8 cellular contexts compared by ENCODE assay signal in genomic region chr11:117907276-117908110, GRCh38. TPM values are rescaled to one million over a fixed set of nuclear protein-coding genes. Genes with fewer than 3 reads are reported as not detected.
DNase-seq lines count a peak whose midpoint lies in the region; FAIRE-seq and TF ChIP-seq lines count a peak whose summit lies in the region.

No MANE protein-coding gene starts in this region.

- no CpG with 5 or more reads among the region's 24 CpGs for WGBS in H9 (ENCODE audit: extremely low coverage, insufficient read length, low lambda C conversion rate)
- WGBS in liver = 36% methylated on average over 24 of the region's 24 CpGs

- H3K4me3 Mint-ChIP-seq in H9 = peak overlapping the region; percentile 38 to 57
- peak overlapping the region; percentile 72 for H3K4me3 Mint-ChIP-seq in activated CD4-positive, alpha-beta T cell treated with anti-CD3 and anti-CD28 coated beads, Interleukin-2, amount 10 ng/mL, durations not matched to agents 24 days and 14 days

- no peak overlapping the region for H3K4ac ChIP-seq in H9 (ENCODE audit: low read depth, low read length)

- H2AFZ ChIP-seq in H9 (ENCODE audit: low read length) = no peak overlapping the region

- DNase-seq in AG10803 (ENCODE audit: low read depth) (peak; percentile 69), H9 (peak; percentile 95), NCI-H510A (lab: John Stamatoyannopoulos, UW) (peak; percentile 62), dermis microvascular lymphatic vessel endothelial cell (ENCODE audit: low read depth in 2 of 2) (peak; percentile 76 to 89), D721Med (ENCODE audit: insufficient read length, low spot score) (no peak)
- DNase-seq in activated CD4-positive, alpha-beta T cell treated with anti-CD3 and anti-CD28 coated beads, Interleukin-2, amount 10 ng/mL, durations not matched to agents 24 days and 14 days = peak; percentile 92
- DNase-seq in stimulated activated CD4-positive, alpha-beta T cell treated with anti-CD3 and anti-CD28 coated beads, Interleukin-4, amount 100 ng/mL, for 48 hours (ENCODE audit: low read depth in 2 of 2) = peak; percentile 56 to 77

- no peaks in the 10 kb centered on the region for H3K9me3 Mint-ChIP-seq in H9
- no peaks in the 10 kb centered on the region for H3K9me3 Mint-ChIP-seq in activated CD4-positive, alpha-beta T cell treated with anti-CD3 and anti-CD28 coated beads, Interleukin-2, amount 10 ng/mL, durations not matched to agents 24 days and 14 days

- no peaks in the 10 kb centered on the region for H3K9me3 ChIP-seq in H9 (ENCODE audit: control insufficient read depth, low read depth, low read length)
- no peaks in the 10 kb centered on the region for H3K9me3 ChIP-seq in liver (ENCODE audit: control insufficient read depth in 4 of 4, low read length in 3 of 4)

- intact Hi-C loops in activated CD4-positive, alpha-beta T cell treated with anti-CD3 and anti-CD28 coated beads, Interleukin-2, amount 10 ng/mL, durations not matched to agents 24 days and 14 days (cut with micrococcal nuclease) = loop anchor here (1.0 to 5.0 kb wide), 2 partner anchors 40 to 95 kb away; no protein-coding TSS in a partner anchor

- no peak for TF ChIP-seq RAD21 in liver (IDR thresholded peaks at IDR 0.05)

- no peak for FAIRE-seq in D721Med (lab: Jason Lieb, UNC)

- H2AK5ac ChIP-seq in H9 (ENCODE audit: insufficient read length, low read length) = no peak overlapping the region

- peaks cover 9 to 16% of the 10 kb centered on the region in 2 experiments for H3K4me1 Mint-ChIP-seq in H9
- H3K4me1 Mint-ChIP-seq in activated CD4-positive, alpha-beta T cell treated with anti-CD3 and anti-CD28 coated beads, Interleukin-2, amount 10 ng/mL, durations not matched to agents 24 days and 14 days = peaks cover 18% of the 10 kb centered on the region

- peak overlapping the region in 1 of 3 experiments; percentile 59; a peak in 3 of 7 replicates for H3K27ac Mint-ChIP-seq in H9
- peak overlapping the region; percentile 90 for H3K27ac Mint-ChIP-seq in activated CD4-positive, alpha-beta T cell treated with anti-CD3 and anti-CD28 coated beads, Interleukin-2, amount 10 ng/mL, durations not matched to agents 24 days and 14 days

- peak overlapping the region; percentile 7 for H3K4me2 ChIP-seq in H9 (ENCODE audit: insufficient read depth, insufficient read length, low read length)

- no peaks in the 10 kb centered on the region for H3K23me2 ChIP-seq in H9 (ENCODE audit: insufficient read length, low read depth, low read length, poor library complexity, severe bottlenecking)

- no peak overlapping the region for H2BK15ac ChIP-seq in H9 (ENCODE audit: low read depth, low read length)

- H3K18ac ChIP-seq in H9 (ENCODE audit: insufficient read length, low read depth, low read length) = no peak overlapping the region

- H3K36me3 Mint-ChIP-seq in H9 (ENCODE audit: insufficient read depth in 1 of 3, low read depth in 3 of 3) = no peaks in the 10 kb centered on the region; a peak in 1 of 7 replicates
- H3K36me3 Mint-ChIP-seq in activated CD4-positive, alpha-beta T cell treated with anti-CD3 and anti-CD28 coated beads, Interleukin-2, amount 10 ng/mL, durations not matched to agents 24 days and 14 days (ENCODE audit: low read depth) = no peaks in the 10 kb centered on the region

- no peaks in the 10 kb centered on the region for H3K4me1 ChIP-seq in H9 (ENCODE audit: insufficient read depth, low read length)
- no peaks in the 10 kb centered on the region for H3K4me1 ChIP-seq in liver (ENCODE audit: control insufficient read depth in 4 of 4, insufficient read depth in 4 of 4, low read length in 3 of 4)

- no peaks in the 10 kb centered on the region for H3K36me3 ChIP-seq in liver (ENCODE audit: control insufficient read depth in 4 of 4, insufficient read depth in 3 of 4, low read depth in 1 of 4, low read length in 3 of 4)

- H3K9ac ChIP-seq in H9 (ENCODE audit: extremely low read depth, insufficient read length, low read length) = no peak overlapping the region
- H3K9ac ChIP-seq in liver (ENCODE audit: low read depth in 1 of 2, low read length in 2 of 2) = no peak overlapping the region

- H4K20me1 ChIP-seq in H9 (ENCODE audit: control insufficient read depth, insufficient read depth, insufficient read length) = no peaks in the 10 kb centered on the region

- H3K27me3 Mint-ChIP-seq in H9 (ENCODE audit: low read depth) = peaks cover 6% of the 10 kb centered on the region
- no peaks in the 10 kb centered on the region for H3K27me3 Mint-ChIP-seq in activated CD4-positive, alpha-beta T cell treated with anti-CD3 and anti-CD28 coated beads, Interleukin-2, amount 10 ng/mL, durations not matched to agents 24 days and 14 days

- H3T11ph ChIP-seq in H9 (ENCODE audit: low read length) = no peak overlapping the region

- H3K27me3 ChIP-seq in H9 (ENCODE audit: insufficient read depth, low read length) = no peaks in the 10 kb centered on the region
- peaks cover 0 to 2% (median 0%) of the 10 kb centered on the region in 4 donors for H3K27me3 ChIP-seq in liver (ENCODE audit: control insufficient read depth in 4 of 4, insufficient read depth in 4 of 4, low read length in 3 of 4)

- no peak overlapping the region for H3K56ac ChIP-seq in H9 (ENCODE audit: insufficient read length, low read depth, low read length)

- no peak overlapping the region for H4K8ac ChIP-seq in H9 (replicated peaks; ENCODE audit: insufficient read length, low read depth, low read length)

- no peak overlapping the region for H3K23ac ChIP-seq in H9 (ENCODE audit: insufficient read length, low read depth, low read length)

- no peak overlapping the region for H4K5ac ChIP-seq in H9 (ENCODE audit: insufficient read length, low read depth, low read length)

- no peak overlapping the region for H3K14ac ChIP-seq in H9 (ENCODE audit: insufficient read depth, low read length)

- no peaks in the 10 kb centered on the region for H3K79me2 ChIP-seq in H9 (ENCODE audit: insufficient read depth, low read length)

- no peak overlapping the region for H4K91ac ChIP-seq in H9 (ENCODE audit: insufficient read length, low read depth, low read length)

- no peak overlapping the region for H2BK12ac ChIP-seq in H9 (ENCODE audit: insufficient read length, low read depth, low read length)

- no peak overlapping the region for H2BK5ac ChIP-seq in H9 (ENCODE audit: insufficient read length, low read length)

- no peak overlapping the region for H2BK20ac ChIP-seq in H9 (ENCODE audit: low read depth, low read length, poor library complexity, severe bottlenecking)

- TF ChIP-seq CTCF in AG10803 (conservative IDR thresholded peaks at IDR 0.05; ENCODE audit: low read length) = no peak
- no peak for TF ChIP-seq CTCF in H9 (conservative IDR thresholded peaks at IDR 0.05)
- no peak for TF ChIP-seq CTCF in liver (IDR thresholded peaks at IDR 0.05; ENCODE audit: low read depth, low read length, missing input control)
- no peak for TF ChIP-seq CTCF in D721Med (IDR thresholded peaks at IDR 0.05; ENCODE audit: insufficient read depth, missing control alignments)

- H2BK120ac ChIP-seq in H9 (ENCODE audit: low read depth, low read length, poor library complexity, severe bottlenecking) = no peak overlapping the region

- H3K27ac ChIP-seq in H9 (ENCODE audit: insufficient read length, low read depth, low read length) (no peak overlapping the region), liver (ENCODE audit: low read depth in 1 of 2, low read length in 2 of 2) (no peak overlapping the region)

- no peaks in the 10 kb centered on the region for H3K79me1 ChIP-seq in H9 (ENCODE audit: insufficient read depth, low read depth, low read length, poor library complexity, severe bottlenecking)

- H3K4me3 ChIP-seq in AG10803 (ENCODE audit: low read length) (no peak overlapping the region), liver (ENCODE audit: low read depth in 1 of 3, low read length in 3 of 3) (no peak overlapping the region)

TF ChIP-seq in liver, 16 proteins besides CTCF, POLR2A, EP300 and RAD21:
- TF ChIP-seq JUND (IDR thresholded peaks at IDR 0.05) (no peak), SP1 (IDR thresholded peaks at IDR 0.05) (peak; percentile 9), HNF4A (conservative IDR thresholded peaks at IDR 0.05) (no peak)

RNA-seq across cellular contexts. Expression of gene TMPRSS13, which starts 21.7 kb away (rescaled TPM):
- total RNA-seq in H9 (2021) (0.35 and 0.50 TPM in 2 replicates), dermis microvascular lymphatic vessel endothelial cell (not detected in 2 replicates), liver (under 1 TPM; 0.25 to 0.93 TPM)
- 1.2 and 1.5 TPM in 2 replicates for total RNA-seq in activated CD4-positive, alpha-beta T cell treated with anti-CD3 and anti-CD28 coated beads, Interleukin-2, amount 10 ng/mL, durations not matched to agents 24 days and 14 days
- polyA plus RNA-seq in liver = under 1 TPM; 0.11 to 0.22 TPM

RNA-seq across cellular contexts. Expression of gene FXYD6, which starts 31.0 kb away (rescaled TPM):
- total RNA-seq in H9 (2021) (16.3 and 18.3 TPM in 2 replicates), dermis microvascular lymphatic vessel endothelial cell (0.51 and 7.3 TPM in 2 replicates), liver (1 to 10 TPM; 4.7 to 6.5 TPM)
- total RNA-seq in activated CD4-positive, alpha-beta T cell treated with anti-CD3 and anti-CD28 coated beads, Interleukin-2, amount 10 ng/mL, durations not matched to agents 24 days and 14 days = not detected in 2 replicates
- polyA plus RNA-seq in liver = 10 to 100 TPM; 18.1 to 22.5 TPM
